Comparison of ENCODE assay signal across 13 cellular contexts in the genomic region with DNA sequence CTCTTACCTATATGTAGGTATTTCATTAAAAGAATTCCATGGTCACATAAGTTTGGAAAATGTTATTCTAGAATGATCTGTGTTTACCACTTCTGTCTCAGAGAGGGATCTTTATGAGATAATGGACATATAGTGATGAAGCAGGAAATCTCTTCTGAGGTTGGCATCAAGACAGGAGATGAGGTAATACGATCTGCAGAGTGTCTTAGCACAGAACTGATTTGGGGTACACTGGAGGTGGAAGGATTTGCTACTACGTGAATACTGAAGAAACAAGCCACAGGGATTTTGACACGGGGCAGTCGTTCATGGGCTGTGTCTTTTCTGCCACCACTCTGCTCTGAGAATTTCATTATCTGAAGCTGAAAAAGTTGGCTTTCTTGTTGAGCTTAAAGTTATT. TPM values are rescaled to one million over a fixed set of nuclear protein-coding genes. Genes with fewer than 3 reads are reported as not detected.
DNase-seq lines count a peak whose midpoint lies in the region; ATAC-seq, FAIRE-seq and TF ChIP-seq lines count a peak whose summit lies in the region.
"Had no signal": no experiment of that assay in that cellular context is flagged by ENCODE, and none has a peak within 500 bp of the region (broad histone marks: within the 10 kb centered on the region; RNA-seq: fewer than 3 reads in every experiment).

No MANE protein-coding gene starts in this region.

- H3K9me3 ChIP-seq in CD4-positive, alpha-beta T cell (ENCODE audit: control insufficient read depth, low read length) = no peaks in the 10 kb centered on the region
- H3K9me3 ChIP-seq in Karpas-422 (ENCODE audit: low read length) (no peaks in the 10 kb centered on the region), K562 (replicated peaks; ENCODE audit: control insufficient read depth, insufficient read depth, low read depth, low read length) (no peaks in the 10 kb centered on the region), SJCRH30 (replicated peaks) (no peaks in the 10 kb centered on the region)
- H3K9me3 ChIP-seq: Caco-2, lower lobe of right lung had no signal

- no TSS peak for BruUV-seq in K562 (replicated peaks; lab: Mats Ljungman, UMichigan)

- TF ChIP-seq EP300 in K562 (IDR thresholded peaks at IDR 0.05; ENCODE audit: low read length) = no peak

- H3K27me3 ChIP-seq in CD4-positive, alpha-beta T cell (ENCODE audit: control insufficient read depth, insufficient read depth, low read length) = no peaks in the 10 kb centered on the region
- H3K27me3 ChIP-seq in Karpas-422 (ENCODE audit: low read length) (no peaks in the 10 kb centered on the region), K562 (ENCODE audit: control insufficient read depth in 2 of 2, insufficient read depth in 2 of 2, low read length in 2 of 2) (no peaks in the 10 kb centered on the region), SJCRH30 (no peaks in the 10 kb centered on the region)

- peak; percentile 24 for ATAC-seq in CD4-positive, alpha-beta T cell (ENCODE audit: poor library complexity)
- no peak for ATAC-seq in K562
- ATAC-seq in memory B cell (ENCODE audit: low read depth) = no peak
- no peak for ATAC-seq in GM21786 (IDR thresholded peaks at IDR 0.05; ENCODE audit: unreplicated experiment)
- ATAC-seq: lower lobe of right lung had no signal

- POLR2A ChIA-PET in CD4-positive, alpha-beta T cell (lab: Charles Lee) = interaction anchor here (1.5 kb wide), 1 partner anchor 20 kb away, joined by 4 read pairs; no protein-coding TSS in a partner anchor
- POLR2A ChIA-PET in K562 (lab: Yijun Ruan, JAX) = interaction anchor here (1.0 kb wide), 1 partner anchor 8 kb away, joined by 5 read pairs; no protein-coding TSS in a partner anchor

- WGBS in K562 (ENCODE audit: insufficient coverage, low coverage, missing lambda C conversion rate) = 73% methylated on average over 4 of the region's 4 CpGs

- H3K9me2 ChIP-seq in Karpas-422 (replicated peaks; ENCODE audit: insufficient read depth, low read length) = no peaks in the 10 kb centered on the region

- no peaks in the 10 kb centered on the region for H3K27me3 Mint-ChIP-seq in CD4-positive, alpha-beta T cell
- H3K27me3 Mint-ChIP-seq in memory B cell = no peaks in the 10 kb centered on the region

- H3K27ac Mint-ChIP-seq in CD4-positive, alpha-beta T cell = peak overlapping the region; percentile 1
- H3K27ac Mint-ChIP-seq in memory B cell = no peak overlapping the region

- CTCF ChIA-PET in CD4-positive, alpha-beta T cell (lab: Charles Lee) = interaction anchor here (1.3 kb wide), 1 partner anchor 121 kb away, joined by 5 read pairs; no protein-coding TSS in a partner anchor
- CTCF ChIA-PET in K562 (lab: Yijun Ruan, JAX; ENCODE audit: low intra/inter-chr PET ratio) = interaction anchor here (0.6 kb wide), 1 partner anchor 51 kb away, joined by 3 read pairs; no protein-coding TSS in a partner anchor

- peak overlapping the region; percentile 23 for H3K9ac ChIP-seq in Karpas-422 (ENCODE audit: low read length)
- no peak overlapping the region for H3K9ac ChIP-seq in K562 (ENCODE audit: insufficient read depth in 1 of 2, low read depth in 2 of 2, low read length in 2 of 2)

- in situ Hi-C loops in K562 (cut with MboI) = no loop called here

- DNase-seq in CD4-positive, alpha-beta T cell = no peak
- DNase-seq in Karpas-422 (no peak), K562 (ENCODE audit: extremely low read depth in 1 of 4, low spot score in 3 of 4) (no peak), memory B cell (ENCODE audit: low spot score in 2 of 2) (no peak), NCI-H2196 treated with DMSO at 0.1 percent for 48 hours (lab: John Stamatoyannopoulos, UW; ENCODE audit: unreplicated experiment) (no peak), SJCRH30 (no peak), middle frontal gyrus (ENCODE audit: extremely low spot score, low spot score) (no peak)
- DNase-seq: activated naive CD4-positive, alpha-beta T cell; Caco-2; lower lobe of right lung; NCI-H774 had no signal

- H3K27ac ChIP-seq in CD4-positive, alpha-beta T cell (ENCODE audit: low read depth, low read length) = no peak overlapping the region
- peak overlapping the region; percentile 75 for H3K27ac ChIP-seq in Karpas-422 (ENCODE audit: low read length)
- H3K27ac ChIP-seq in K562 (ENCODE audit: extremely low read depth, low read depth, low read length) = no peak overlapping the region
- H3K27ac ChIP-seq in SJCRH30 = no peak overlapping the region
- H3K27ac ChIP-seq: lower lobe of right lung had no signal

- no peak for TF ChIP-seq POLR2A in K562 (conservative IDR thresholded peaks at IDR 0.05)

- H3K4me1 ChIP-seq in Karpas-422 (ENCODE audit: low read length) (peaks cover 62% of the 10 kb centered on the region), K562 (replicated peaks in 1 of 2; ENCODE audit: control insufficient read depth in 2 of 2, insufficient read depth in 2 of 2, low read length in 2 of 2) (peaks cover 8 to 10% of the 10 kb centered on the region in 2 experiments), SJCRH30 (0 out of 2 replicates have a peak, but pooled peaks cover 7% of the 10 kb centered on the region)

- H3K9me3 Mint-ChIP-seq in CD4-positive, alpha-beta T cell = no peaks in the 10 kb centered on the region
- no peaks in the 10 kb centered on the region for H3K9me3 Mint-ChIP-seq in memory B cell

- peaks cover 67% of the 10 kb centered on the region for H3K36me3 Mint-ChIP-seq in CD4-positive, alpha-beta T cell (ENCODE audit: low read depth)
- peaks cover 4% of the 10 kb centered on the region for H3K36me3 Mint-ChIP-seq in memory B cell

- H3K4me1 Mint-ChIP-seq in CD4-positive, alpha-beta T cell (ENCODE audit: low read depth) = peaks cover 66% of the 10 kb centered on the region
- H3K4me1 Mint-ChIP-seq in memory B cell = peaks cover 18% of the 10 kb centered on the region

- FAIRE-seq in K562 (lab: Jason Lieb, UNC) = peak; percentile 44

- H3K4me2 ChIP-seq in Karpas-422 (ENCODE audit: low read depth, low read length, poor library complexity, severe bottlenecking) = peak overlapping the region; percentile 47
- H3K4me2 ChIP-seq in K562 (ENCODE audit: insufficient read depth, low read length) = no peak overlapping the region

- H3K4me3 ChIP-seq in Karpas-422 (ENCODE audit: low read length) = peak overlapping the region; percentile 10; the same call in 1 of the 2 replicates
- no peak overlapping the region for H3K4me3 ChIP-seq in K562
- H3K4me3 ChIP-seq in SJCRH30 = no peak overlapping the region
- H3K4me3 ChIP-seq: lower lobe of right lung had no signal

- peaks cover 35% of the 10 kb centered on the region for H3K36me3 ChIP-seq in Karpas-422 (ENCODE audit: insufficient read depth, low read length)
- peaks cover 66% of the 10 kb centered on the region; the same call in 2 of the 3 replicates for H3K36me3 ChIP-seq in K562 (ENCODE audit: control insufficient read depth, insufficient read depth, low read length)
- H3K36me3 ChIP-seq in SJCRH30 = peaks cover 65% of the 10 kb centered on the region

- H4K20me1 ChIP-seq in Karpas-422 (ENCODE audit: insufficient read depth, low read depth, low read length) = 0 out of 2 replicates have a peak, but pooled peaks cover 6% of the 10 kb centered on the region
- H4K20me1 ChIP-seq in K562 (replicated peaks; ENCODE audit: control insufficient read depth, insufficient read depth, low read length) = no peaks in the 10 kb centered on the region; the same call in none of the 2 replicates

- H3K79me2 ChIP-seq in Karpas-422 (ENCODE audit: low read length) = peaks cover 98% of the 10 kb centered on the region
- peaks cover 89% of the 10 kb centered on the region for H3K79me2 ChIP-seq in K562 (ENCODE audit: control insufficient read depth, insufficient read depth, low read length)

- peak overlapping the region; percentile 39 for H3K4me3 Mint-ChIP-seq in CD4-positive, alpha-beta T cell
- peak overlapping the region; percentile 3 for H3K4me3 Mint-ChIP-seq in memory B cell

- H2AFZ ChIP-seq in Karpas-422 (ENCODE audit: low read length) (no peak overlapping the region), K562 (ENCODE audit: low read depth, low read length) (no peak overlapping the region)

- intact Hi-C loops in CD4-positive, alpha-beta T cell (cut with DNase I, micrococcal nuclease) = no loop called here
- intact Hi-C loops in K562 (cut with micrococcal nuclease) = no loop called here

- TF ChIP-seq RAD21 in K562 (CRISPR knock-in tag; conservative IDR thresholded peaks at IDR 0.05 in 1 of 2, IDR thresholded peaks at IDR 0.05 in 1 of 2) = no peak

- TF ChIP-seq CTCF in CD4-positive, alpha-beta T cell (IDR thresholded peaks at IDR 0.05) = no peak
- no peak for TF ChIP-seq CTCF in K562 (IDR thresholded peaks at IDR 0.05 in 2 of 3, conservative IDR thresholded peaks at IDR 0.05 in 1 of 3; ENCODE audit: insufficient read depth in 2 of 3, low read depth in 1 of 3, low read length in 3 of 3)

- no peaks in the 10 kb centered on the region for H3K9me1 ChIP-seq in K562 (ENCODE audit: control insufficient read depth, insufficient read depth, low read length)

RNA-seq across cellular contexts. Expression of a gene that starts 5.5 kb away (rescaled TPM):
- total RNA-seq in CD4-positive, alpha-beta T cell = 10 to 100 TPM; 58.8 to 59.6 TPM
- total RNA-seq in Karpas-422 (2014; rRNA removed; shearing (Covaris generic); ENCODE audit: low replicate concordance) = 55.6 and 79.3 TPM in 2 replicates
- total RNA-seq in K562 (2011; cell fraction: chromatin; rRNA removed; ENCODE audit: low replicate concordance) = 33.0 and 62.9 TPM in 2 replicates
- total RNA-seq in K562 (2011; cell fraction: nucleolus; rRNA removed) = 18.7 and 27.0 TPM in 2 replicates
- total RNA-seq in K562 (2011; cell fraction: nucleoplasm; rRNA removed) = 39.3 and 60.0 TPM in 2 replicates
- 96.0 and 112 TPM in 2 replicates for total RNA-seq in K562 (2014; rRNA removed)
- 66.5 and 77.2 TPM in 2 replicates for total RNA-seq in K562 (2014; rRNA removed; fragmentation: Illumina TruSeq; extraction: Trizol)
- total RNA-seq in K562 (2015; rRNA removed; fragmentation: Illumina TruSeq; extraction: Trizol) = 82.4 and 82.7 TPM in 2 replicates
- total RNA-seq in K562 (2021) = 78.4 and 79.1 TPM in 2 replicates
- polyA plus RNA-seq in K562 (2011; rRNA removed) = 39.5 and 51.6 TPM in 2 replicates
- 13.4 and 25.1 TPM in 2 replicates for polyA plus RNA-seq in K562 (2011; cell fraction: cytosol; rRNA removed)
- 11.6 and 16.0 TPM in 2 replicates for polyA plus RNA-seq in K562 (2011; cell fraction: nucleus; rRNA removed)
- polyA plus RNA-seq in K562 (2012) = 45.5 and 88.1 TPM in 2 replicates
- polyA plus RNA-seq in K562 (2014; fragmentation: Illumina TruSeq; extraction: Trizol) = 63.9 and 69.6 TPM in 2 replicates
- polyA plus RNA-seq in K562 (2014; fragmentation: Nextera tagmentation; extraction: Ambion mirVana) = 10 to 100 TPM; 22.0 to 40.7 TPM
- 43.2 and 63.6 TPM in 2 replicates for polyA plus RNA-seq in K562 (2014; rRNA removed)
- 128 and 129 TPM in 2 replicates for polyA minus RNA-seq in K562 (2011; rRNA and poly(A)+ RNA removed)
- 49.1 and 63.1 TPM in 2 replicates for polyA minus RNA-seq in K562 (2011; cell fraction: cytosol; rRNA and poly(A)+ RNA removed)
- 13.6 and 20.1 TPM in 2 replicates for polyA minus RNA-seq in K562 (2011; cell fraction: nucleus; rRNA and poly(A)+ RNA removed)
- total RNA-seq in SJCRH30 (2014; rRNA removed; shearing (Covaris generic)) = 136 and 151 TPM in 2 replicates

RNA-seq across cellular contexts. Expression of a gene that starts 46.1 kb away (rescaled TPM):
- 10 to 100 TPM; 14.9 to 16.0 TPM for total RNA-seq in CD4-positive, alpha-beta T cell
- not detected in 2 replicates for total RNA-seq in Karpas-422 (2014; rRNA removed; shearing (Covaris generic); ENCODE audit: low replicate concordance)
- 0.58 and 1.8 TPM in 2 replicates for total RNA-seq in K562 (2011; cell fraction: chromatin; rRNA removed; ENCODE audit: low replicate concordance)
- 0.13 and 0.83 TPM in 2 replicates for total RNA-seq in K562 (2011; cell fraction: nucleolus; rRNA removed)
- total RNA-seq in K562 (2011; cell fraction: nucleoplasm; rRNA removed) = 0.61 and 1.7 TPM in 2 replicates
- total RNA-seq in K562 (2014; rRNA removed) = 0.09 TPM in 1 of 2 replicates, not detected in the other
- total RNA-seq in K562 (2014; rRNA removed; fragmentation: Illumina TruSeq; extraction: Trizol) = not detected in 2 replicates
- not detected in 2 replicates for total RNA-seq in K562 (2015; rRNA removed; fragmentation: Illumina TruSeq; extraction: Trizol)
- total RNA-seq in K562 (2021) = 0.20 TPM in 1 of 2 replicates, not detected in the other
- polyA plus RNA-seq in K562 (2011; rRNA removed) = 0.04 and 0.11 TPM in 2 replicates
- polyA plus RNA-seq in K562 (2011; cell fraction: cytosol; rRNA removed) = 0.12 TPM in 1 of 2 replicates, not detected in the other
- polyA plus RNA-seq in K562 (2011; cell fraction: nucleus; rRNA removed) = 0.22 and 0.54 TPM in 2 replicates
- 0.03 and 0.10 TPM in 2 replicates for polyA plus RNA-seq in K562 (2012)
- not detected in 2 replicates for polyA plus RNA-seq in K562 (2014; fragmentation: Illumina TruSeq; extraction: Trizol)
- under 1 TPM in 1 of 2 experiments, not detected in 1; 0.13 TPM for polyA plus RNA-seq in K562 (2014; fragmentation: Nextera tagmentation; extraction: Ambion mirVana)
- polyA plus RNA-seq in K562 (2014; rRNA removed) = not detected in 2 replicates
- polyA minus RNA-seq in K562 (2011; rRNA and poly(A)+ RNA removed) = not detected in 2 replicates
- not detected in 2 replicates for polyA minus RNA-seq in K562 (2011; cell fraction: cytosol; rRNA and poly(A)+ RNA removed)
- not detected in 2 replicates for polyA minus RNA-seq in K562 (2011; cell fraction: nucleus; rRNA and poly(A)+ RNA removed)
- total RNA-seq in SJCRH30 (2014; rRNA removed; shearing (Covaris generic)) = not detected in 2 replicates
- total RNA-seq: Caco-2, SK-MEL-5 had no signal

Comparison
In these comparisons a context has a peak if more than half of its experiments do, and no peak if none do; other contexts are left out.
1. RNA of a gene that starts 46.1 kb away (total RNA-seq): 14.9 to 16.0 TPM in CD4-positive, alpha-beta T cell; not detected in Karpas-422, 0.09 to 1.8 TPM in K562 and not detected in SJCRH30; every median in the first group is over 4 times any median in the second.